Comparison of ENCODE assay signal across 1 cellular context in the genomic region with DNA sequence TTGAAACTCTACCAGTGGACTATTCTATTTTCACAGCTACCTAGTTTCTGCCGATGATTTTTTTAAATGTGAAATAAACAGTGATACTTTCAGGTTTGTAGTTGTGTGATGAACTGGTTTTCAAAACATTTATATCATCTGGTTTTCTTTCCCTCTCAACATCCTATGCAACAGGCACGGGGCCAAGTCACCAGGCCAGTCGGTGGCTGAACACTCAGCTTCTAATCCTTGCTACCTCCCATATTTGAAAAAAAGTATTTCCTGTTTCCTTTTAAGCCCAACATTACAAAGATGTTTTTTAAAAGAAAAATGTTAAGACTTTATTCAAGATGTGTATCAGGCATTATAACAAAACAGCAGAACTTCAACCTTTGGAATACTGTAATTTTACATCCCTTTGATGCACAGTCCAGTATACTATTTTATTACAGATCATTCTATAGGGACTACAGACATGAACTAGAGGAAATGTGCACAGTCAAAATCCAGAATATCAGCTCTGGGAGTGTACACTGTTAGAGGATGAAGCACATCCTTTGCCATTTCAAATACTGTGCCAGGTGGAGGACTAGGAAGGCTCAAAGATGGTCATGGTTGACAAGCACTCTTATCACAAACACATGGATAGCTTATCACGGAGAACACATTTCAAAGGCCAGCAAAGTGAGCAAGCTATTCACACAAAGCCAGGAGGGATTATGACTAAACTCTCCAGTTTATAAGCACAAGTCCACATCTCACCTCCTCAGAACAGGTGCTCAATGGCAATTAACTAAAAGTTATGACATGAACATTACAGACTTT.
TF ChIP-seq lines count a peak whose summit lies in the region.

No MANE protein-coding gene starts in this region.

TF ChIP-seq in K562, 482 proteins besides CTCF, POLR2A, EP300 and RAD21 (continued from another document and continues in another):
- TF ChIP-seq, protein P1, sequence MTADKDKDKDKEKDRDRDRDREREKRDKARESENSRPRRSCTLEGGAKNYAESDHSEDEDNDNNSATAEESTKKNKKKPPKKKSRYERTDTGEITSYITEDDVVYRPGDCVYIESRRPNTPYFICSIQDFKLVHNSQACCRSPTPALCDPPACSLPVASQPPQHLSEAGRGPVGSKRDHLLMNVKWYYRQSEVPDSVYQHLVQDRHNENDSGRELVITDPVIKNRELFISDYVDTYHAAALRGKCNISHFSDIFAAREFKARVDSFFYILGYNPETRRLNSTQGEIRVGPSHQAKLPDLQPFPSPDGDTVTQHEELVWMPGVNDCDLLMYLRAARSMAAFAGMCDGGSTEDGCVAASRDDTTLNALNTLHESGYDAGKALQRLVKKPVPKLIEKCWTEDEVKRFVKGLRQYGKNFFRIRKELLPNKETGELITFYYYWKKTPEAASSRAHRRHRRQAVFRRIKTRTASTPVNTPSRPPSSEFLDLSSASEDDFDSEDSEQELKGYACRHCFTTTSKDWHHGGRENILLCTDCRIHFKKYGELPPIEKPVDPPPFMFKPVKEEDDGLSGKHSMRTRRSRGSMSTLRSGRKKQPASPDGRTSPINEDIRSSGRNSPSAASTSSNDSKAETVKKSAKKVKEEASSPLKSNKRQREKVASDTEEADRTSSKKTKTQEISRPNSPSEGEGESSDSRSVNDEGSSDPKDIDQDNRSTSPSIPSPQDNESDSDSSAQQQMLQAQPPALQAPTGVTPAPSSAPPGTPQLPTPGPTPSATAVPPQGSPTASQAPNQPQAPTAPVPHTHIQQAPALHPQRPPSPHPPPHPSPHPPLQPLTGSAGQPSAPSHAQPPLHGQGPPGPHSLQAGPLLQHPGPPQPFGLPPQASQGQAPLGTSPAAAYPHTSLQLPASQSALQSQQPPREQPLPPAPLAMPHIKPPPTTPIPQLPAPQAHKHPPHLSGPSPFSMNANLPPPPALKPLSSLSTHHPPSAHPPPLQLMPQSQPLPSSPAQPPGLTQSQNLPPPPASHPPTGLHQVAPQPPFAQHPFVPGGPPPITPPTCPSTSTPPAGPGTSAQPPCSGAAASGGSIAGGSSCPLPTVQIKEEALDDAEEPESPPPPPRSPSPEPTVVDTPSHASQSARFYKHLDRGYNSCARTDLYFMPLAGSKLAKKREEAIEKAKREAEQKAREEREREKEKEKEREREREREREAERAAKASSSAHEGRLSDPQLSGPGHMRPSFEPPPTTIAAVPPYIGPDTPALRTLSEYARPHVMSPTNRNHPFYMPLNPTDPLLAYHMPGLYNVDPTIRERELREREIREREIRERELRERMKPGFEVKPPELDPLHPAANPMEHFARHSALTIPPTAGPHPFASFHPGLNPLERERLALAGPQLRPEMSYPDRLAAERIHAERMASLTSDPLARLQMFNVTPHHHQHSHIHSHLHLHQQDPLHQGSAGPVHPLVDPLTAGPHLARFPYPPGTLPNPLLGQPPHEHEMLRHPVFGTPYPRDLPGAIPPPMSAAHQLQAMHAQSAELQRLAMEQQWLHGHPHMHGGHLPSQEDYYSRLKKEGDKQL (CRISPR knock-in tag; IDR thresholded peaks at IDR 0.05; ENCODE audit: borderline replicate concordance): no peak
- TF ChIP-seq, protein P2, sequence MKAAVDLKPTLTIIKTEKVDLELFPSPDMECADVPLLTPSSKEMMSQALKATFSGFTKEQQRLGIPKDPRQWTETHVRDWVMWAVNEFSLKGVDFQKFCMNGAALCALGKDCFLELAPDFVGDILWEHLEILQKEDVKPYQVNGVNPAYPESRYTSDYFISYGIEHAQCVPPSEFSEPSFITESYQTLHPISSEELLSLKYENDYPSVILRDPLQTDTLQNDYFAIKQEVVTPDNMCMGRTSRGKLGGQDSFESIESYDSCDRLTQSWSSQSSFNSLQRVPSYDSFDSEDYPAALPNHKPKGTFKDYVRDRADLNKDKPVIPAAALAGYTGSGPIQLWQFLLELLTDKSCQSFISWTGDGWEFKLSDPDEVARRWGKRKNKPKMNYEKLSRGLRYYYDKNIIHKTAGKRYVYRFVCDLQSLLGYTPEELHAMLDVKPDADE (conservative IDR thresholded peaks at IDR 0.05; ENCODE audit: control insufficient read depth, low read depth, low read length): no peak
- no peak for TF ChIP-seq WHSC1 (IDR thresholded peaks at IDR 0.05; ENCODE audit: low read length)
- TF ChIP-seq PURB (CRISPR knock-in tag; IDR thresholded peaks at IDR 0.05; ENCODE audit: low read depth): no peak
- peak; percentile 71 for TF ChIP-seq GATA2 (CRISPR knock-in tag; IDR thresholded peaks at IDR 0.05)
- TF ChIP-seq HCFC1 (IDR thresholded peaks at IDR 0.05; ENCODE audit: low read depth, low read length): no peak
- TF ChIP-seq ZBTB17 (CRISPR knock-in tag; IDR thresholded peaks at IDR 0.05): 0 out of 2 replicates have a peak, but pooled peaks have one; percentile 38
- no peak for TF ChIP-seq BHLHE40 (IDR thresholded peaks at IDR 0.05; ENCODE audit: low read length)
- no peak for TF ChIP-seq ZNF354B (CRISPR knock-in tag; IDR thresholded peaks at IDR 0.05)
- TF ChIP-seq CHCHD3 (CRISPR knock-in tag; IDR thresholded peaks at IDR 0.05): no peak
- peak; percentile 17 to 94; a peak in 3 of 4 replicates for TF ChIP-seq RCOR1 (IDR thresholded peaks at IDR 0.05; ENCODE audit: borderline replicate concordance in 1 of 2, low read depth in 2 of 2, low read length in 2 of 2)
- no peak for TF ChIP-seq ESRRB (CRISPR knock-in tag; IDR thresholded peaks at IDR 0.05; ENCODE audit: borderline replicate concordance)
- no peak for TF ChIP-seq ZNF830 (CRISPR knock-in tag; IDR thresholded peaks at IDR 0.05)
- peak; percentile 14; the same call in 1 of the 2 replicates for TF ChIP-seq ZNF239 (CRISPR knock-in tag; IDR thresholded peaks at IDR 0.05)
- TF ChIP-seq MTA3 (IDR thresholded peaks at IDR 0.05; ENCODE audit: borderline replicate concordance): peak; percentile 89
- TF ChIP-seq MEF2A (IDR thresholded peaks at IDR 0.05; ENCODE audit: control insufficient read depth, low read depth, low read length): no peak
- TF ChIP-seq EGR1 (conservative IDR thresholded peaks at IDR 0.05): 0 out of 2 replicates have a peak, but pooled peaks have one; percentile 4
- no peak for TF ChIP-seq NR2C2 (CRISPR knock-in tag; IDR thresholded peaks at IDR 0.05)
- TF ChIP-seq NR2C2 (tag; IDR thresholded peaks at IDR 0.05): 0 out of 2 replicates have a peak, but pooled peaks have one; percentile 17
- peak; percentile 53 for TF ChIP-seq L3MBTL2 (IDR thresholded peaks at IDR 0.05)
- no peak for TF ChIP-seq SRSF3 (IDR thresholded peaks at IDR 0.05; ENCODE audit: insufficient read depth, low read length)
- TF ChIP-seq FOXK2 (conservative IDR thresholded peaks at IDR 0.05 in 1 of 2, IDR thresholded peaks at IDR 0.05 in 1 of 2; ENCODE audit: low read depth in 2 of 2): peak in 1 of 2 experiments; percentile 63; a peak in 2 of 4 replicates
- TF ChIP-seq HMG20B (CRISPR knock-in tag; IDR thresholded peaks at IDR 0.05): no peak
- no peak for TF ChIP-seq ZNF316 (IDR thresholded peaks at IDR 0.05)
- TF ChIP-seq KLF13 (tag; IDR thresholded peaks at IDR 0.05; ENCODE audit: borderline replicate concordance, low read depth): no peak
- TF ChIP-seq ZNF143 (CRISPR knock-in tag; IDR thresholded peaks at IDR 0.05): no peak
- TF ChIP-seq ZNF24 (IDR thresholded peaks at IDR 0.05): no peak
- TF ChIP-seq ZNF174 (CRISPR knock-in tag; IDR thresholded peaks at IDR 0.05): no peak
- TF ChIP-seq ZNF695 (CRISPR knock-in tag; IDR thresholded peaks at IDR 0.05): no peak
- TF ChIP-seq, protein P3, sequence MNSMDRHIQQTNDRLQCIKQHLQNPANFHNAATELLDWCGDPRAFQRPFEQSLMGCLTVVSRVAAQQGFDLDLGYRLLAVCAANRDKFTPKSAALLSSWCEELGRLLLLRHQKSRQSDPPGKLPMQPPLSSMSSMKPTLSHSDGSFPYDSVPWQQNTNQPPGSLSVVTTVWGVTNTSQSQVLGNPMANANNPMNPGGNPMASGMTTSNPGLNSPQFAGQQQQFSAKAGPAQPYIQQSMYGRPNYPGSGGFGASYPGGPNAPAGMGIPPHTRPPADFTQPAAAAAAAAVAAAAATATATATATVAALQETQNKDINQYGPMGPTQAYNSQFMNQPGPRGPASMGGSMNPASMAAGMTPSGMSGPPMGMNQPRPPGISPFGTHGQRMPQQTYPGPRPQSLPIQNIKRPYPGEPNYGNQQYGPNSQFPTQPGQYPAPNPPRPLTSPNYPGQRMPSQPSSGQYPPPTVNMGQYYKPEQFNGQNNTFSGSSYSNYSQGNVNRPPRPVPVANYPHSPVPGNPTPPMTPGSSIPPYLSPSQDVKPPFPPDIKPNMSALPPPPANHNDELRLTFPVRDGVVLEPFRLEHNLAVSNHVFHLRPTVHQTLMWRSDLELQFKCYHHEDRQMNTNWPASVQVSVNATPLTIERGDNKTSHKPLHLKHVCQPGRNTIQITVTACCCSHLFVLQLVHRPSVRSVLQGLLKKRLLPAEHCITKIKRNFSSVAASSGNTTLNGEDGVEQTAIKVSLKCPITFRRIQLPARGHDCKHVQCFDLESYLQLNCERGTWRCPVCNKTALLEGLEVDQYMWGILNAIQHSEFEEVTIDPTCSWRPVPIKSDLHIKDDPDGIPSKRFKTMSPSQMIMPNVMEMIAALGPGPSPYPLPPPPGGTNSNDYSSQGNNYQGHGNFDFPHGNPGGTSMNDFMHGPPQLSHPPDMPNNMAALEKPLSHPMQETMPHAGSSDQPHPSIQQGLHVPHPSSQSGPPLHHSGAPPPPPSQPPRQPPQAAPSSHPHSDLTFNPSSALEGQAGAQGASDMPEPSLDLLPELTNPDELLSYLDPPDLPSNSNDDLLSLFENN (IDR thresholded peaks at IDR 0.05; ENCODE audit: low read depth in 2 of 2, low read length in 2 of 2): peak in 1 of 2 experiments; percentile 85; a peak in 2 of 4 replicates
- TF ChIP-seq TCF7 (IDR thresholded peaks at IDR 0.05; ENCODE audit: borderline replicate concordance): peak; percentile 61; the same call in 1 of the 2 replicates
- no peak for TF ChIP-seq SIX5 (IDR thresholded peaks at IDR 0.05; ENCODE audit: borderline replicate concordance in 1 of 2, insufficient read depth in 1 of 2, low read depth in 1 of 2, low read length in 2 of 2)
- no peak for TF ChIP-seq EZH2 (IDR thresholded peaks at IDR 0.05; ENCODE audit: borderline replicate concordance, low read depth, low read length)
- no peak for TF ChIP-seq DNMT1 (IDR thresholded peaks at IDR 0.05)
- TF ChIP-seq, protein P4, sequence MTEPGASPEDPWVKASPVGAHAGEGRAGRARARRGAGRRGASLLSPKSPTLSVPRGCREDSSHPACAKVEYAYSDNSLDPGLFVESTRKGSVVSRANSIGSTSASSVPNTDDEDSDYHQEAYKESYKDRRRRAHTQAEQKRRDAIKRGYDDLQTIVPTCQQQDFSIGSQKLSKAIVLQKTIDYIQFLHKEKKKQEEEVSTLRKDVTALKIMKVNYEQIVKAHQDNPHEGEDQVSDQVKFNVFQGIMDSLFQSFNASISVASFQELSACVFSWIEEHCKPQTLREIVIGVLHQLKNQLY (CRISPR knock-in tag; conservative IDR thresholded peaks at IDR 0.05): no peak
- TF ChIP-seq SIN3B (IDR thresholded peaks at IDR 0.05; ENCODE audit: low read depth): no peak
- peak; percentile 73 for TF ChIP-seq KHSRP (IDR thresholded peaks at IDR 0.05)
- TF ChIP-seq ETV5 (CRISPR knock-in tag; IDR thresholded peaks at IDR 0.05; ENCODE audit: low read depth): no peak
- TF ChIP-seq, protein P5, sequence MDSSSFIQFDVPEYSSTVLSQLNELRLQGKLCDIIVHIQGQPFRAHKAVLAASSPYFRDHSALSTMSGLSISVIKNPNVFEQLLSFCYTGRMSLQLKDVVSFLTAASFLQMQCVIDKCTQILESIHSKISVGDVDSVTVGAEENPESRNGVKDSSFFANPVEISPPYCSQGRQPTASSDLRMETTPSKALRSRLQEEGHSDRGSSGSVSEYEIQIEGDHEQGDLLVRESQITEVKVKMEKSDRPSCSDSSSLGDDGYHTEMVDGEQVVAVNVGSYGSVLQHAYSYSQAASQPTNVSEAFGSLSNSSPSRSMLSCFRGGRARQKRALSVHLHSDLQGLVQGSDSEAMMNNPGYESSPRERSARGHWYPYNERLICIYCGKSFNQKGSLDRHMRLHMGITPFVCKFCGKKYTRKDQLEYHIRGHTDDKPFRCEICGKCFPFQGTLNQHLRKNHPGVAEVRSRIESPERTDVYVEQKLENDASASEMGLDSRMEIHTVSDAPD (CRISPR knock-in tag; IDR thresholded peaks at IDR 0.05): no peak
- no peak for TF ChIP-seq CHD2 (IDR thresholded peaks at IDR 0.05; ENCODE audit: low read depth, low read length)
- no peak for TF ChIP-seq ZNF224 (CRISPR knock-in tag; IDR thresholded peaks at IDR 0.05)
- TF ChIP-seq, protein P6, sequence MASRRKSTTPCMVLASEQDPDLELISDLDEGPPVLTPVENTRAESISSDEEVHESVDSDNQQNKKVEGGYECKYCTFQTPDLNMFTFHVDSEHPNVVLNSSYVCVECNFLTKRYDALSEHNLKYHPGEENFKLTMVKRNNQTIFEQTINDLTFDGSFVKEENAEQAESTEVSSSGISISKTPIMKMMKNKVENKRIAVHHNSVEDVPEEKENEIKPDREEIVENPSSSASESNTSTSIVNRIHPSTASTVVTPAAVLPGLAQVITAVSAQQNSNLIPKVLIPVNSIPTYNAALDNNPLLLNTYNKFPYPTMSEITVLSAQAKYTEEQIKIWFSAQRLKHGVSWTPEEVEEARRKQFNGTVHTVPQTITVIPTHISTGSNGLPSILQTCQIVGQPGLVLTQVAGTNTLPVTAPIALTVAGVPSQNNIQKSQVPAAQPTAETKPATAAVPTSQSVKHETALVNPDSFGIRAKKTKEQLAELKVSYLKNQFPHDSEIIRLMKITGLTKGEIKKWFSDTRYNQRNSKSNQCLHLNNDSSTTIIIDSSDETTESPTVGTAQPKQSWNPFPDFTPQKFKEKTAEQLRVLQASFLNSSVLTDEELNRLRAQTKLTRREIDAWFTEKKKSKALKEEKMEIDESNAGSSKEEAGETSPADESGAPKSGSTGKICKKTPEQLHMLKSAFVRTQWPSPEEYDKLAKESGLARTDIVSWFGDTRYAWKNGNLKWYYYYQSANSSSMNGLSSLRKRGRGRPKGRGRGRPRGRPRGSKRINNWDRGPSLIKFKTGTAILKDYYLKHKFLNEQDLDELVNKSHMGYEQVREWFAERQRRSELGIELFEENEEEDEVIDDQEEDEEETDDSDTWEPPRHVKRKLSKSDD (conservative IDR thresholded peaks at IDR 0.05; ENCODE audit: low read length): no peak
- no peak for TF ChIP-seq GABPB2 (CRISPR knock-in tag; conservative IDR thresholded peaks at IDR 0.05)
